19 cellular contexts compared by ENCODE assay signal in genomic region chr3:82939491-82940097, GRCh38.
"Had no signal": no experiment of that assay in that cellular context is flagged by ENCODE, and none has a peak within 500 bp of the region (broad histone marks: within the 10 kb centered on the region; RNA-seq: fewer than 3 reads in every experiment).

No MANE protein-coding gene starts in this region.

- H3K27ac Mint-ChIP-seq: mesothelial cell of epicardium; natural killer cell; progenitor cell of endocrine pancreas; stimulated activated effector memory CD8-positive, alpha-beta T cell treated with anti-CD3 and anti-CD28 coated beads, Interleukin-12 subunit alpha, Interleukin-12 subunit beta, amount 100 ng/mL, for 72 hours; stimulated activated naive CD8-positive, alpha-beta T cell treated with anti-CD3 and anti-CD28 coated beads, Interleukin-15, Interleukin-2, amounts not matched to agents 100 ng/mL and 50 ng/mL, for 24 hours had no signal

- H3K4me1 ChIP-seq: colonic mucosa, foreskin keratinocyte, testis, tibial nerve had no signal

- H3K9me3 ChIP-seq: colonic mucosa, ovary, testis had no signal

- H3K27me3 ChIP-seq: cardiac muscle cell, colonic mucosa, foreskin keratinocyte, ovary, testis, tibial nerve had no signal

- H3K4me3 Mint-ChIP-seq: mesothelial cell of epicardium; natural killer cell; neural crest cell; stimulated activated effector memory CD8-positive, alpha-beta T cell treated with anti-CD3 and anti-CD28 coated beads, Interleukin-12 subunit alpha, Interleukin-12 subunit beta, amount 100 ng/mL, for 72 hours; stimulated activated naive CD8-positive, alpha-beta T cell treated with anti-CD3 and anti-CD28 coated beads, Interleukin-15, Interleukin-2, amounts not matched to agents 100 ng/mL and 50 ng/mL, for 24 hours had no signal

- H3K36me3 ChIP-seq: cardiac muscle cell, colonic mucosa, ovary, tibial nerve had no signal

- ATAC-seq: foreskin keratinocyte, natural killer cell had no signal

- H3K27me3 Mint-ChIP-seq: progenitor cell of endocrine pancreas; stimulated activated naive CD8-positive, alpha-beta T cell treated with anti-CD3 and anti-CD28 coated beads, Interleukin-15, Interleukin-2, amounts not matched to agents 100 ng/mL and 50 ng/mL, for 24 hours had no signal

- H3K36me3 Mint-ChIP-seq: mesothelial cell of epicardium; stimulated activated effector memory CD8-positive, alpha-beta T cell treated with anti-CD3 and anti-CD28 coated beads, Interleukin-12 subunit alpha, Interleukin-12 subunit beta, amount 100 ng/mL, for 72 hours had no signal

- H3K4me1 Mint-ChIP-seq: mesothelial cell of epicardium; natural killer cell; neural crest cell; stimulated activated effector memory CD8-positive, alpha-beta T cell treated with anti-CD3 and anti-CD28 coated beads, Interleukin-12 subunit alpha, Interleukin-12 subunit beta, amount 100 ng/mL, for 72 hours had no signal

- DNase-seq: cerebellar nuclear complex; colonic mucosa; dermis blood vessel endothelial cell; foreskin keratinocyte; hippocampal formation; nucleus accumbens; stimulated activated CD4-positive, alpha-beta T cell treated with anti-CD3 and anti-CD28 coated beads, Interleukin-2, amount 100 ng/mL, for 48 hours; stimulated activated CD8-positive, alpha-beta memory T cell treated with anti-CD3 and anti-CD28 coated beads, Interleukin-4, amount 100 ng/mL, for 48 hours; testis had no signal

- H3K27ac ChIP-seq: cardiac muscle cell, colonic mucosa, foreskin keratinocyte, ovary, testis, tibial nerve had no signal

- H3K4me2 ChIP-seq: smooth muscle cell had no signal

- H3K4me3 ChIP-seq: cardiac muscle cell, colonic mucosa, ovary, smooth muscle cell, testis, tibial nerve had no signal
